19 cellular contexts compared by ENCODE assay signal in genomic region chr19:45881082-45881908, GRCh38. TPM values are rescaled to one million over a fixed set of nuclear protein-coding genes. Genes with fewer than 3 reads are reported as not detected.
A peak's percentile ranks its signal among the peaks of the same experiment; 100 is the strongest.
DNase-seq lines count a peak whose midpoint lies in the region; ATAC-seq, FAIRE-seq and TF ChIP-seq lines count a peak whose summit lies in the region.
"Had no signal": no experiment of that assay in that cellular context is flagged by ENCODE, and none has a peak within 500 bp of the region (broad histone marks: within the 10 kb centered on the region; RNA-seq: fewer than 3 reads in every experiment).

No MANE protein-coding gene starts in this region.

- no peak for DNase-seq in Calu3
- DNase-seq in bronchial epithelial cell (ENCODE audit: low read depth): no peak
- DNase-seq in activated T-cell treated with anti-CD3 and anti-CD28 coated beads, Interleukin-2, amount 50 U/mL, for 72 hours: no peak
- DNase-seq in retina: no peak
- DNase-seq: activated CD4-positive, alpha-beta T cell treated with anti-CD3 and anti-CD28 coated beads, Interleukin-2, amount 50 U/mL, for 48 hours; C1 segment of cervical spinal cord; effector memory CD4-positive, alpha-beta T cell; foreskin fibroblast; KBM-7; NCI-H187 treated with DMSO at 0.1 percent for 48 hours; SIG-M5; thyroid gland had no signal

- intact Hi-C loops in Calu3 (cut with micrococcal nuclease; ENCODE audit: unreplicated experiment): no loop called here

- peak; percentile 70 for FAIRE-seq in bronchial epithelial cell (lab: Jason Lieb, UNC)
- FAIRE-seq: keratinocyte had no signal

- H3K9ac ChIP-seq in HUES6 (ENCODE audit: low read length): no peak overlapping the region

- H3K36me3 Mint-ChIP-seq in Calu3 (ENCODE audit: insufficient read depth, unreplicated experiment): peaks cover 49% of the 10 kb centered on the region
- H3K36me3 Mint-ChIP-seq in activated T-cell treated with anti-CD3 and anti-CD28 coated beads, Interleukin-2, amount 50 U/mL, for 72 hours (ENCODE audit: insufficient read depth in 2 of 2): peaks cover 0 to 2% of the 10 kb centered on the region in 2 donors

- peak overlapping the region; percentile 23 for H3K27ac Mint-ChIP-seq in Calu3 (ENCODE audit: unreplicated experiment)
- H3K27ac Mint-ChIP-seq in activated T-cell treated with anti-CD3 and anti-CD28 coated beads, Interleukin-2, amount 50 U/mL, for 72 hours: no peak overlapping the region
- H3K27ac Mint-ChIP-seq: activated T-helper 2 cell treated with anti-CD3 and anti-CD28 coated beads, Interferon-gamma antibody, Interleukin-2, Interleukin-4, amounts not matched to agents 10 μg/mL and 5 μg/mL and 100 μg/mL, durations not matched to agents 14 hours and 24 hours and 36 hours had no signal

- H3K4me3 Mint-ChIP-seq in Calu3 (ENCODE audit: low read depth, unreplicated experiment): peak overlapping the region; percentile 70
- no peak overlapping the region for H3K4me3 Mint-ChIP-seq in activated T-cell treated with anti-CD3 and anti-CD28 coated beads, Interleukin-2, amount 50 U/mL, for 72 hours

- H3K27me3 ChIP-seq in HUES6 (ENCODE audit: control insufficient read depth, insufficient read depth, low read length) (no peaks in the 10 kb centered on the region), bronchial epithelial cell (ENCODE audit: control insufficient read depth, insufficient read depth, low read length) (no peaks in the 10 kb centered on the region), muscle layer of duodenum (ENCODE audit: low read depth, low read length) (no peaks in the 10 kb centered on the region)
- H3K27me3 ChIP-seq: thyroid gland had no signal

- peaks cover 54% of the 10 kb centered on the region for H3K4me1 Mint-ChIP-seq in Calu3 (ENCODE audit: low read depth, unreplicated experiment)
- H3K4me1 Mint-ChIP-seq in activated T-cell treated with anti-CD3 and anti-CD28 coated beads, Interleukin-2, amount 50 U/mL, for 72 hours (ENCODE audit: low read depth): peaks cover 47% of the 10 kb centered on the region

- H3K4me3 ChIP-seq in HUES6 (ENCODE audit: low read depth, low read length): peak overlapping the region; percentile 64; the same call in 1 of the 2 replicates
- H3K4me3 ChIP-seq in bronchial epithelial cell (ENCODE audit: low read depth, low read length): no peak overlapping the region
- no peak overlapping the region for H3K4me3 ChIP-seq in muscle layer of duodenum (ENCODE audit: low read depth in 1 of 2, low read length in 2 of 2)
- H3K4me3 ChIP-seq: thyroid gland had no signal

- BruUV-seq in Calu3 (replicated peaks; lab: Mats Ljungman, UMichigan): no TSS peak

- TF ChIP-seq CTCF in Calu3 (IDR thresholded peaks at IDR 0.05; ENCODE audit: unreplicated experiment) (no peak), bronchial epithelial cell (IDR thresholded peaks at IDR 0.05; ENCODE audit: insufficient read depth, low read length, severe bottlenecking) (no peak)

- ATAC-seq in activated T-cell treated with anti-CD3 and anti-CD28 coated beads, Interleukin-2, amount 50 U/mL, for 72 hours (replicated peaks in 1 of 2): no peak
- ATAC-seq in GM18868 (IDR thresholded peaks at IDR 0.05; ENCODE audit: unreplicated experiment) (no peak), HG02970 (IDR thresholded peaks at IDR 0.05; ENCODE audit: low FRiP score, unreplicated experiment) (no peak)

- H3K9me3 Mint-ChIP-seq in Calu3 (ENCODE audit: low read depth, unreplicated experiment): no peaks in the 10 kb centered on the region
- no peaks in the 10 kb centered on the region for H3K9me3 Mint-ChIP-seq in activated T-cell treated with anti-CD3 and anti-CD28 coated beads, Interleukin-2, amount 50 U/mL, for 72 hours
- H3K9me3 Mint-ChIP-seq: activated T-helper 2 cell treated with anti-CD3 and anti-CD28 coated beads, Interferon-gamma antibody, Interleukin-2, Interleukin-4, amounts not matched to agents 10 μg/mL and 5 μg/mL and 100 μg/mL, durations not matched to agents 14 hours and 24 hours and 36 hours had no signal

- CTCF ChIA-PET in Calu3 (lab: Charles Lee): interaction anchor here (0.8 to 4.2 kb wide), 7 partner anchors 15 to 135 kb away, joined by 3 to 56 read pairs (median 8); partner anchors contain the start of genes CCDC61, FOXA3, SIX5 and SYMPK

- H3K27ac ChIP-seq in HUES6 (ENCODE audit: low read depth, low read length) (0 out of 2 replicates have a peak overlapping the region, but pooled peaks have one; percentile 4), muscle layer of duodenum (ENCODE audit: low read length) (peak overlapping the region; percentile 68)
- H3K27ac ChIP-seq: thyroid gland had no signal

- H3K4me1 ChIP-seq in HUES6 (ENCODE audit: control insufficient read depth, insufficient read depth, low read length): peaks cover 38% of the 10 kb centered on the region
- H3K4me1 ChIP-seq in muscle layer of duodenum (ENCODE audit: control insufficient read depth in 1 of 2, insufficient read depth in 2 of 2, low read length in 2 of 2): peaks cover 3 to 48% of the 10 kb centered on the region in 2 donors

- H3K27me3 Mint-ChIP-seq in Calu3 (ENCODE audit: unreplicated experiment): no peaks in the 10 kb centered on the region
- peaks cover 8% of the 10 kb centered on the region for H3K27me3 Mint-ChIP-seq in activated T-cell treated with anti-CD3 and anti-CD28 coated beads, Interleukin-2, amount 50 U/mL, for 72 hours (ENCODE audit: low read depth)

- no peaks in the 10 kb centered on the region for H3K36me3 ChIP-seq in HUES6 (ENCODE audit: control insufficient read depth, insufficient read depth, low read length)
- peaks cover 2% of the 10 kb centered on the region for H3K36me3 ChIP-seq in bronchial epithelial cell (ENCODE audit: control insufficient read depth, insufficient read depth, low read length)
- no peaks in the 10 kb centered on the region for H3K36me3 ChIP-seq in muscle layer of duodenum (ENCODE audit: control insufficient read depth in 1 of 2, insufficient read depth in 2 of 2, low read length in 2 of 2)

- H3K9me3 ChIP-seq in HUES6 (ENCODE audit: control insufficient read depth, insufficient read depth, low read depth, low read length): no peaks in the 10 kb centered on the region
- H3K9me3 ChIP-seq in muscle layer of duodenum (ENCODE audit: control insufficient read depth in 1 of 2, low read length in 2 of 2): no peaks in the 10 kb centered on the region
- H3K9me3 ChIP-seq: thyroid gland had no signal

RNA-seq across cellular contexts. Expression of gene IRF2BP1, which starts 4.6 kb away (rescaled TPM):
- total RNA-seq in Calu3 (2022): 36.9 and 37.4 TPM in 2 replicates
- total RNA-seq in bronchial epithelial cell: 11.3 and 11.8 TPM in 2 replicates
- total RNA-seq in activated T-cell treated with anti-CD3 and anti-CD28 coated beads, Interleukin-2, amount 50 U/mL, for 72 hours: 10 to 100 TPM; 16.3 to 19.9 TPM

RNA-seq across cellular contexts. Expression of gene FOXA3, which starts 17.2 kb away (rescaled TPM):
- total RNA-seq in Calu3 (2022): 12.1 and 19.9 TPM in 2 replicates
- total RNA-seq in bronchial epithelial cell: not detected in 2 replicates
- 1 to 10 TPM in 1 of 2 donors, under 1 TPM in 1; 0.88 to 1.6 TPM for total RNA-seq in activated T-cell treated with anti-CD3 and anti-CD28 coated beads, Interleukin-2, amount 50 U/mL, for 72 hours
- total RNA-seq: mononuclear cell, thyroid gland had no signal

RNA-seq across cellular contexts. Expression of gene SYMPK, which starts 18.3 kb away (rescaled TPM):
- total RNA-seq in Calu3 (2022) (130 and 135 TPM in 2 replicates), bronchial epithelial cell (27.9 and 29.7 TPM in 2 replicates)
- 100 to 1,000 TPM in 1 of 2 donors, 10 to 100 TPM in 1; 95.5 to 112 TPM for total RNA-seq in activated T-cell treated with anti-CD3 and anti-CD28 coated beads, Interleukin-2, amount 50 U/mL, for 72 hours

RNA-seq across cellular contexts. Expression of gene MYPOP, which starts 21.1 kb away (rescaled TPM):
- total RNA-seq in Calu3 (2022): 11.9 and 13.1 TPM in 2 replicates
- 0.53 and 0.90 TPM in 2 replicates for total RNA-seq in bronchial epithelial cell
- total RNA-seq in activated T-cell treated with anti-CD3 and anti-CD28 coated beads, Interleukin-2, amount 50 U/mL, for 72 hours: 10 to 100 TPM in 1 of 2 donors, 1 to 10 TPM in 1; 9.2 to 10.9 TPM

RNA-seq across cellular contexts. Expression of gene NANOS2, which starts 33.3 kb away (rescaled TPM):
- not detected in 2 replicates for total RNA-seq in Calu3 (2022)
- not detected in 2 replicates for total RNA-seq in bronchial epithelial cell
- total RNA-seq in activated T-cell treated with anti-CD3 and anti-CD28 coated beads, Interleukin-2, amount 50 U/mL, for 72 hours: not detected
- total RNA-seq: activated T-helper 2 cell treated with anti-CD3 and anti-CD28 coated beads, Interferon-gamma antibody, Interleukin-2, Interleukin-4, amounts not matched to agents 10 μg/mL and 5 μg/mL and 100 μg/mL, durations not matched to agents 14 hours and 24 hours and 36 hours; mononuclear cell; thyroid gland had no signal
